ENCODE assay signal across 1 cellular context in the genomic region with DNA sequence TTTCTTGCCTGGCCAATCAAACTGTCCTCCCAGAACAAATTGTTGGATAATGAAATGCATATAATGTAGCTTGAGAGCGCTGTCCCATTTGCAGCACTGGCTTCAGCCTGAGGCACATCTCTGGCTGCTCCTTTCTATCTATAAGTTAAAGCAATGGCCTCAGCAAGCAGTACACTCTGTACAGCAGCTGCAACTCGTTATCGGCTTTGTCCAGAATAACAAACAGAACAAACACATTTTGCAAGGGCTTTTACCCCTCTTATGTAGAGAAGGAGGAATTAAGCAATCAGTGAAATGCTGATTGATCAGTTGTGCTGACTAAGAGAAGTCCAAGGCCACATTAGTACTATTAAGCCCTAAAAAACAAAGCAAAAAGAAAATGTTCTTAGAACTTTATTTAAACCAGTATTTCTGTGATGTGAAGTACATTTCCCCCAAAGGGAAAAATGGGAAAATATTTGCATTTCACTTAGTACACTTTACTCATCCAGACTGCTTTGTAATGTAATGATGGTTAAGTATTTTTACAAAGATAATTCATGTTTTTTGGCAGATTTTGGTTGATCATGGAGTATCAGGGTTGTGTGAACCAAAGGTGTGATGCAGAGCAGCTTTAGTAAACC.
TF ChIP-seq lines count a peak whose summit lies in the region.

No MANE protein-coding gene starts in this region.

TF ChIP-seq in GM23338, 12 proteins besides CTCF, POLR2A, EP300 and RAD21 (continued from another document):
- TF ChIP-seq ZNF462 (CRISPR knock-in tag; IDR thresholded peaks at IDR 0.05), result no peak
- TF ChIP-seq STAT1 (IDR thresholded peaks at IDR 0.05; ENCODE audit: unreplicated experiment), result no peak
- TF ChIP-seq JUNB (IDR thresholded peaks at IDR 0.05; ENCODE audit: unreplicated experiment), result no peak
- TF ChIP-seq EZH2phosphoT487 (IDR thresholded peaks at IDR 0.05; ENCODE audit: unreplicated experiment), result no peak
- no peak for TF ChIP-seq EZH2 (IDR thresholded peaks at IDR 0.05; ENCODE audit: low read depth, unreplicated experiment)
- no peak for TF ChIP-seq ZNF331 (CRISPR knock-in tag; IDR thresholded peaks at IDR 0.05; ENCODE audit: low read depth)
- no peak for TF ChIP-seq ETS1 (IDR thresholded peaks at IDR 0.05)
- no peak for TF ChIP-seq NANOG (IDR thresholded peaks at IDR 0.05; ENCODE audit: borderline replicate concordance)
- TF ChIP-seq REST (IDR thresholded peaks at IDR 0.05; ENCODE audit: unreplicated experiment), result no peak
- no peak for TF ChIP-seq CREB1 (CRISPR knock-in tag; IDR thresholded peaks at IDR 0.05; ENCODE audit: low read depth)
- no peak for TF ChIP-seq POLR2AphosphoS5 (IDR thresholded peaks at IDR 0.05; ENCODE audit: low read depth)
TF ChIP-seq in GM23338: peak in this region for 0.
